Comparison of ENCODE assay signal across 2 cellular contexts in genomic region chr6:151034825-151035781, GRCh38.
TF ChIP-seq lines count a peak whose summit lies in the region.

No MANE protein-coding gene starts in this region.

TF ChIP-seq in SK-N-SH, 30 proteins besides CTCF, POLR2A, EP300 and RAD21 (continued from another document):
- no peak for TF ChIP-seq PBX3 (IDR thresholded peaks at IDR 0.05)
- no peak for TF ChIP-seq MXI1 (IDR thresholded peaks at IDR 0.05; ENCODE audit: low read depth, low read length)
- TF ChIP-seq FOXM1 (IDR thresholded peaks at IDR 0.05; ENCODE audit: low read depth) = no peak
- no peak for TF ChIP-seq SMC3 (IDR thresholded peaks at IDR 0.05; ENCODE audit: low read depth, low read length)
- TF ChIP-seq FOSL2 (IDR thresholded peaks at IDR 0.05; ENCODE audit: borderline replicate concordance, low read depth) = no peak

TF ChIP-seq in SK-N-SH treated with all-trans-retinoic acid at 6 μM for 48 hours, 23 proteins besides CTCF, POLR2A, EP300 and RAD21 (continued from another document):
- no peak for TF ChIP-seq TSHZ2 (CRISPR knock-in tag; IDR thresholded peaks at IDR 0.05)
